ENCODE assay signal across 8 cellular contexts in genomic region chr6:2353412-2354137, GRCh38.
DNase-seq lines count a peak whose midpoint lies in the region; ATAC-seq, FAIRE-seq and TF ChIP-seq lines count a peak whose summit lies in the region.

No MANE protein-coding gene starts in this region.

- ATAC-seq in left lobe of liver (peak; percentile 94), HG03108 (IDR thresholded peaks at IDR 0.05; ENCODE audit: unreplicated experiment) (no peak)

- FAIRE-seq in GM12892 (lab: Jason Lieb, UNC) (no peak), colon (lab: Jason Lieb, UNC) (peak; percentile 74)

- no peaks in the 10 kb centered on the region for H3K36me3 ChIP-seq in ACC112 (ENCODE audit: insufficient read depth, low read length)

- DNase-seq in GM12892 (ENCODE audit: insufficient read length) (peak; percentile 29), NCI-H2196 treated with DMSO at 0.1 percent for 48 hours (lab: John Stamatoyannopoulos, UW; ENCODE audit: unreplicated experiment) (peak; percentile 33), left lobe of liver (ENCODE audit: low spot score) (peak; percentile 59)
- DNase-seq in activated CD4-positive, alpha-beta T cell treated with anti-CD3 and anti-CD28 coated beads for 1 hour = peak; percentile 17
- peak in 2 of 3 experiments; percentile 4 to 11 for DNase-seq in stimulated activated CD4-positive, alpha-beta T cell treated with anti-CD3 and anti-CD28 coated beads, TNF-alpha, amount 100 ng/mL, for 4 hours (ENCODE audit: low read depth in 3 of 3)

- no peak for TF ChIP-seq POLR2A in GM12892 (IDR thresholded peaks at IDR 0.05; ENCODE audit: low read depth, low read length)

- peak overlapping the region; percentile 54 for H3K4me3 ChIP-seq in ACC112 (ENCODE audit: low read depth, low read length)

- peaks cover 25% of the 10 kb centered on the region for H3K4me1 ChIP-seq in ACC112 (ENCODE audit: control insufficient read depth, insufficient read depth, low read length, unreplicated experiment)

- peak overlapping the region; percentile 80 for H2AFZ ChIP-seq in ACC112 (ENCODE audit: low read length, unreplicated experiment)

- no peaks in the 10 kb centered on the region for H3K79me2 ChIP-seq in ACC112 (ENCODE audit: control insufficient read depth, insufficient read depth, low read length, unreplicated experiment)

- H3K27me3 ChIP-seq in ACC112 (ENCODE audit: insufficient read depth, low read length) = no peaks in the 10 kb centered on the region

- H3K27ac ChIP-seq in ACC112 (ENCODE audit: low read depth, low read length) = peak overlapping the region; percentile 23; the same call in 1 of the 2 replicates

Comparison
In these comparisons a context has a peak if more than half of its experiments do, and no peak if none do; other contexts are left out.
1. DNase-seq: peak in every context shown above with its lines; median percentile 59 in left lobe of liver; 33 in NCI-H2196 treated with DMSO at 0.1 percent for 48 hours; 29 in GM12892; 17 in activated CD4-positive, alpha-beta T cell treated with anti-CD3 and anti-CD28 coated beads for 1 hour; 8 in stimulated activated CD4-positive, alpha-beta T cell treated with anti-CD3 and anti-CD28 coated beads, TNF-alpha, amount 100 ng/mL, for 4 hours.